ENCODE assay signal across 19 cellular contexts in genomic region chr2:60295591-60295962, GRCh38.
DNase-seq lines count a peak whose midpoint lies in the region; ATAC-seq lines count a peak whose summit lies in the region.
"Had no signal": no experiment of that assay in that cellular context is flagged by ENCODE, and none has a peak within 500 bp of the region (broad histone marks: within the 10 kb centered on the region; RNA-seq: fewer than 3 reads in every experiment).

No MANE protein-coding gene starts in this region.

- peak; percentile 1 for DNase-seq in HT-29 (ENCODE audit: low spot score)
- peak; percentile 47 for DNase-seq in iPS-NIHi7 (ENCODE audit: extremely low spot score)
- DNase-seq in substantia nigra (lab: John Stamatoyannopoulos, UW) = peak in 30 of 49 donors; percentile 23 to 75 (median 44)
- no peak for DNase-seq in DMS53 treated with DMSO at 0.1 percent for 48 hours (lab: John Stamatoyannopoulos, UW; ENCODE audit: unreplicated experiment)
- no peak for DNase-seq in SIG-M5 (lab: John Stamatoyannopoulos, UW)
- DNase-seq: activated CD4-positive, alpha-beta memory T cell treated with anti-CD3 and anti-CD28 coated beads, Interleukin-2, amount 10 ng/mL, durations not matched to agents 7 days and 5 days; activated T-cell treated with anti-CD3 and anti-CD28 coated beads, Interleukin-2, amount 50 U/mL, for 1 hour; BE2C; Caco-2; lower lobe of right lung; naive thymus-derived CD4-positive, alpha-beta T cell; NCI-H187; NCI-H446 had no signal

- ATAC-seq in GM21515 (IDR thresholded peaks at IDR 0.05; ENCODE audit: unreplicated experiment) (no peak), HG03378 (IDR thresholded peaks at IDR 0.05; ENCODE audit: unreplicated experiment) (no peak)
- ATAC-seq: lower lobe of right lung; naive thymus-derived CD4-positive, alpha-beta T cell had no signal

- H3K27ac ChIP-seq in angular gyrus (ENCODE audit: low read depth, low read length) (peak overlapping the region; percentile 81), substantia nigra (ENCODE audit: low read depth, low read length, poor library complexity, severe bottlenecking) (peak overlapping the region; percentile 90)
- H3K27ac ChIP-seq: epithelial cell of prostate, lower lobe of right lung, prostate gland, VCaP had no signal

Comparison
In these comparisons a context has a peak if more than half of its experiments do, and no peak if none do; other contexts are left out.
1. DNase-seq: peak in HT-29 (single experiment), iPS-NIHi7 (single experiment) and substantia nigra (30 of 49); none in DMS53 treated with DMSO at 0.1 percent for 48 hours (single experiment) and SIG-M5 (single experiment).